ENCODE assay signal across 2 cellular contexts in genomic region chr2:178277741-178278197, GRCh38.
A peak's percentile ranks its signal among the peaks of the same experiment; 100 is the strongest.
TF ChIP-seq lines count a peak whose summit lies in the region.

No MANE protein-coding gene starts in this region.

TF ChIP-seq in K562, 482 proteins besides CTCF, POLR2A, EP300 and RAD21 (continued from another document and continues in another):
- TF ChIP-seq DMBX1 (CRISPR knock-in tag; IDR thresholded peaks at IDR 0.05; ENCODE audit: borderline replicate concordance) (no peak), PML (IDR thresholded peaks at IDR 0.05; ENCODE audit: low read length) (no peak; the same call in 1 of the 2 replicates), ETV6 (IDR thresholded peaks at IDR 0.05; ENCODE audit: borderline replicate concordance in 1 of 2, low read depth in 2 of 2, low read length in 1 of 2) (no peak), ETV6 (CRISPR knock-in tag; IDR thresholded peaks at IDR 0.05; ENCODE audit: borderline replicate concordance) (no peak), SIRT6 (IDR thresholded peaks at IDR 0.05; ENCODE audit: low read depth, low read length) (no peak), ELF4 (CRISPR knock-in tag; IDR thresholded peaks at IDR 0.05) (no peak), MYBL2 (IDR thresholded peaks at IDR 0.05; ENCODE audit: low read depth) (no peak), MYBL2 (CRISPR knock-in tag; IDR thresholded peaks at IDR 0.05; ENCODE audit: borderline replicate concordance) (no peak), FOXJ2 (tag; IDR thresholded peaks at IDR 0.05) (no peak), SNIP1 (IDR thresholded peaks at IDR 0.05; ENCODE audit: low read depth) (no peak), TFE3 (CRISPR knock-in tag; IDR thresholded peaks at IDR 0.05) (peak; percentile 78), HDAC2 (IDR thresholded peaks at IDR 0.05) (peak; percentile 58; the same call in 1 of the 2 replicates), GATAD2B (IDR thresholded peaks at IDR 0.05; ENCODE audit: borderline replicate concordance) (no peak), ZNF239 (CRISPR knock-in tag; IDR thresholded peaks at IDR 0.05) (no peak), PHB2 (IDR thresholded peaks at IDR 0.05; ENCODE audit: low read depth) (0 out of 2 replicates have a peak, but pooled peaks have one; percentile 38), ATF4 (CRISPR knock-in tag; IDR thresholded peaks at IDR 0.05) (no peak), ZNF224 (CRISPR knock-in tag; IDR thresholded peaks at IDR 0.05) (no peak), MTA1 (IDR thresholded peaks at IDR 0.05; ENCODE audit: borderline replicate concordance) (0 out of 2 replicates have a peak, but pooled peaks have one; percentile 62), ZFPM2 (CRISPR knock-in tag; IDR thresholded peaks at IDR 0.05) (no peak), ZNF830 (CRISPR knock-in tag; IDR thresholded peaks at IDR 0.05) (no peak), NFXL1 (CRISPR knock-in tag; IDR thresholded peaks at IDR 0.05) (no peak), EWSR1 (IDR thresholded peaks at IDR 0.05; ENCODE audit: borderline replicate concordance, low read depth, partially characterized antibody) (no peak), GMEB1 (CRISPR knock-in tag; IDR thresholded peaks at IDR 0.05) (no peak), KLF13 (tag; IDR thresholded peaks at IDR 0.05; ENCODE audit: borderline replicate concordance, low read depth) (no peak), TRIM24 (IDR thresholded peaks at IDR 0.05) (peak in 1 of 2 experiments; percentile 36; a peak in 1 of 4 replicates), CEBPG (CRISPR knock-in tag; IDR thresholded peaks at IDR 0.05) (0 out of 2 replicates have a peak, but pooled peaks have one; percentile 32), CEBPG (tag; conservative IDR thresholded peaks at IDR 0.05 in 1 of 2, IDR thresholded peaks at IDR 0.05 in 1 of 2) (0 out of 4 replicates have a peak, but pooled peaks of 1 of the 2 experiments have one; percentile 20), ZNF184 (CRISPR knock-in tag; IDR thresholded peaks at IDR 0.05) (no peak), U2AF2 (optimal IDR thresholded peaks at IDR 0.05; ENCODE audit: low read depth, low read length) (no peak), DACH1 (IDR thresholded peaks at IDR 0.05; ENCODE audit: partially characterized antibody) (no peak)
- TF ChIP-seq, protein P1, sequence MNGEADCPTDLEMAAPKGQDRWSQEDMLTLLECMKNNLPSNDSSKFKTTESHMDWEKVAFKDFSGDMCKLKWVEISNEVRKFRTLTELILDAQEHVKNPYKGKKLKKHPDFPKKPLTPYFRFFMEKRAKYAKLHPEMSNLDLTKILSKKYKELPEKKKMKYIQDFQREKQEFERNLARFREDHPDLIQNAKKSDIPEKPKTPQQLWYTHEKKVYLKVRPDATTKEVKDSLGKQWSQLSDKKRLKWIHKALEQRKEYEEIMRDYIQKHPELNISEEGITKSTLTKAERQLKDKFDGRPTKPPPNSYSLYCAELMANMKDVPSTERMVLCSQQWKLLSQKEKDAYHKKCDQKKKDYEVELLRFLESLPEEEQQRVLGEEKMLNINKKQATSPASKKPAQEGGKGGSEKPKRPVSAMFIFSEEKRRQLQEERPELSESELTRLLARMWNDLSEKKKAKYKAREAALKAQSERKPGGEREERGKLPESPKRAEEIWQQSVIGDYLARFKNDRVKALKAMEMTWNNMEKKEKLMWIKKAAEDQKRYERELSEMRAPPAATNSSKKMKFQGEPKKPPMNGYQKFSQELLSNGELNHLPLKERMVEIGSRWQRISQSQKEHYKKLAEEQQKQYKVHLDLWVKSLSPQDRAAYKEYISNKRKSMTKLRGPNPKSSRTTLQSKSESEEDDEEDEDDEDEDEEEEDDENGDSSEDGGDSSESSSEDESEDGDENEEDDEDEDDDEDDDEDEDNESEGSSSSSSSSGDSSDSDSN (IDR thresholded peaks at IDR 0.05; ENCODE audit: borderline replicate concordance in 1 of 2, low read depth in 2 of 2, low read length in 2 of 2) = no peak

TF ChIP-seq in liver, 16 proteins besides CTCF, POLR2A, EP300 and RAD21 (continued from another document):
- TF ChIP-seq REST (IDR thresholded peaks at IDR 0.05) (peak; percentile 70), FOXA1 (IDR thresholded peaks at IDR 0.05) (no peak), NR2F2 (IDR thresholded peaks at IDR 0.05) (no peak), RXRA (IDR thresholded peaks at IDR 0.05) (peak; percentile 58 to 62), JUND (IDR thresholded peaks at IDR 0.05) (peak; percentile 31 to 63), HNF4A (conservative IDR thresholded peaks at IDR 0.05) (peak; percentile 80 to 88), FOXA2 (IDR thresholded peaks at IDR 0.05) (peak; percentile 17), GABPA (IDR thresholded peaks at IDR 0.05 in 1 of 2, conservative IDR thresholded peaks at IDR 0.05 in 1 of 2) (peak in 1 of 2 donors; percentile 31), MAX (IDR thresholded peaks at IDR 0.05) (peak; percentile 77)
- TF ChIP-seq, protein P2, sequence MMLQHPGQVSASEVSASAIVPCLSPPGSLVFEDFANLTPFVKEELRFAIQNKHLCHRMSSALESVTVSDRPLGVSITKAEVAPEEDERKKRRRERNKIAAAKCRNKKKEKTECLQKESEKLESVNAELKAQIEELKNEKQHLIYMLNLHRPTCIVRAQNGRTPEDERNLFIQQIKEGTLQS (IDR thresholded peaks at IDR 0.05) = peak; percentile 32
